ENCODE assay signal across 11 cellular contexts in the genomic region with DNA sequence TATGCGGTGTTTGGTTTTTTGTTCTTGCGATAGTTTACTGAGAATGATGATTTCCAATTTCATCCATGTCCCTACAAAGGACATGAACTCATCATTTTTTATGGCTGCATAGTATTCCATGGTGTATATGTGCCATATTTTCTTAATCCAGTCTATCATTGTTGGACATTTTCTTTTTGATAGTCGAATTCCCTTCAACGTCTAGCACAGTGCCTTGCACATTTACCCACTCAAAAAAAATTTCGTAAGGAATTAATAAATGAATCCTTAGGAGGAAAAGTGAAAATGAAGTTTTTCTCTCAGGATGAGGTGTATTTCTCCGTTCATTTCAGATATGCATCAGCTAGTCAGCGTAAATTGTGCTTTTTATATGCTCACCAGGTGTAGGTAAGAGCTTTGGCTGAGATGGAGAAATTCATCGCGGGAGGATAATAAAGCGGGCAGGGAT. TPM values are rescaled to one million over a fixed set of nuclear protein-coding genes. Genes with fewer than 3 reads are reported as not detected.
A peak's percentile ranks its signal among the peaks of the same experiment; 100 is the strongest.
DNase-seq lines count a peak whose midpoint lies in the region; ATAC-seq, FAIRE-seq and TF ChIP-seq lines count a peak whose summit lies in the region.
"Not testable (repeated sequence)": the region's sequence is repeated elsewhere in the genome, so short reads cannot be mapped to it uniquely, and the experiment has no call there.
"Had no signal": no experiment of that assay in that cellular context is flagged by ENCODE, and none has a peak within 500 bp of the region (broad histone marks: within the 10 kb centered on the region; RNA-seq: fewer than 3 reads in every experiment).

No MANE protein-coding gene starts in this region.

- not testable (repeated sequence) for TF ChIP-seq POLR2A in A549 (IDR thresholded peaks at IDR 0.05; ENCODE audit: low read length)

- not testable (repeated sequence) for H3K14ac ChIP-seq in H9 (ENCODE audit: insufficient read depth, low read length)

- not testable (repeated sequence) for H4K91ac ChIP-seq in H9 (ENCODE audit: insufficient read length, low read depth, low read length)

- not testable (repeated sequence) for H2AFZ ChIP-seq in H9 (ENCODE audit: low read length)
- H2AFZ ChIP-seq in hepatocyte (peak overlapping the region; percentile 32), smooth muscle cell (ENCODE audit: low read depth) (peak overlapping the region; percentile 77)

- H3K23ac ChIP-seq in H9 (ENCODE audit: insufficient read length, low read depth, low read length) = not testable (repeated sequence)

- H3K27me3 Mint-ChIP-seq in H9 (ENCODE audit: low read depth) = not testable (repeated sequence)
- peaks cover 25% of the 10 kb centered on the region for H3K27me3 Mint-ChIP-seq in activated T-helper 2 cell treated with anti-CD3 and anti-CD28 coated beads, Interferon-gamma antibody, Interleukin-2, Interleukin-4, amounts not matched to agents 10 μg/mL and 5 μg/mL and 100 μg/mL, durations not matched to agents 14 hours and 24 hours and 36 hours (ENCODE audit: low read depth)
- peaks cover 0 to 39% (median 15%) of the 10 kb centered on the region in 5 donors for H3K27me3 Mint-ChIP-seq in naive thymus-derived CD4-positive, alpha-beta T cell

- not testable (repeated sequence) for H2BK15ac ChIP-seq in H9 (ENCODE audit: low read depth, low read length)

- H3K23me2 ChIP-seq in H9 (ENCODE audit: insufficient read length, low read depth, low read length, poor library complexity, severe bottlenecking) = peaks cover 14% of the 10 kb centered on the region

- H3K36me3 Mint-ChIP-seq in H9 (ENCODE audit: insufficient read depth in 1 of 3, low read depth in 3 of 3) = peaks cover 24 to 31% (median 28%) of the 10 kb centered on the region in 3 experiments
- H3K36me3 Mint-ChIP-seq in activated T-helper 2 cell treated with anti-CD3 and anti-CD28 coated beads, Interferon-gamma antibody, Interleukin-2, Interleukin-4, amounts not matched to agents 10 μg/mL and 5 μg/mL and 100 μg/mL, durations not matched to agents 14 hours and 24 hours and 36 hours (ENCODE audit: low read depth) = peaks cover 19% of the 10 kb centered on the region
- H3K36me3 Mint-ChIP-seq in naive thymus-derived CD4-positive, alpha-beta T cell = peaks cover 0 to 12% (median 0%) of the 10 kb centered on the region in 5 donors

- peaks cover 11% of the 10 kb centered on the region for H3F3A ChIP-seq in smooth muscle cell (ENCODE audit: low read depth)

- H3K9me3 Mint-ChIP-seq in H9; activated T-helper 2 cell treated with anti-CD3 and anti-CD28 coated beads, Interferon-gamma antibody, Interleukin-2, Interleukin-4, amounts not matched to agents 10 μg/mL and 5 μg/mL and 100 μg/mL, durations not matched to agents 14 hours and 24 hours and 36 hours; naive thymus-derived CD4-positive, alpha-beta T cell: not testable (repeated sequence)

- H3K4me1 Mint-ChIP-seq in H9 = peaks cover 36 to 59% of the 10 kb centered on the region in 2 experiments
- H3K4me1 Mint-ChIP-seq in activated T-helper 2 cell treated with anti-CD3 and anti-CD28 coated beads, Interferon-gamma antibody, Interleukin-2, Interleukin-4, amounts not matched to agents 10 μg/mL and 5 μg/mL and 100 μg/mL, durations not matched to agents 14 hours and 24 hours and 36 hours (ENCODE audit: low read depth) = peaks cover 35% of the 10 kb centered on the region
- peaks cover 15 to 41% (median 26%) of the 10 kb centered on the region in 7 donors for H3K4me1 Mint-ChIP-seq in naive thymus-derived CD4-positive, alpha-beta T cell

- 2% methylated on average over 8 of the region's 10 CpGs for WGBS in A549 (ENCODE audit: missing lambda C conversion rate)
- WGBS in H9 (ENCODE audit: extremely low coverage, insufficient read length, low lambda C conversion rate) = no CpG with 5 or more reads among the region's 10 CpGs
- WGBS in hepatocyte (ENCODE audit: low lambda C conversion rate, missing lambda C conversion rate) = 18% methylated on average over 8 of the region's 10 CpGs
- 13% methylated on average over 8 of the region's 10 CpGs for WGBS in smooth muscle cell (ENCODE audit: low lambda C conversion rate)

- H3K79me2 ChIP-seq in H9 (ENCODE audit: insufficient read depth, low read length) (peaks cover 31% of the 10 kb centered on the region), hepatocyte (peaks cover 42% of the 10 kb centered on the region), smooth muscle cell (ENCODE audit: low read depth) (peaks cover 33% of the 10 kb centered on the region)

- peaks cover 23% of the 10 kb centered on the region for H3K4me1 ChIP-seq in A549
- peaks cover 21% of the 10 kb centered on the region for H3K4me1 ChIP-seq in H9 (ENCODE audit: insufficient read depth, low read length)
- peaks cover 32% of the 10 kb centered on the region for H3K4me1 ChIP-seq in hepatocyte (ENCODE audit: insufficient read depth)
- H3K4me1 ChIP-seq in naive thymus-derived CD4-positive, alpha-beta T cell (ENCODE audit: control insufficient read depth in 2 of 2, insufficient read depth in 2 of 2, low read length in 2 of 2) = not testable (repeated sequence)
- H3K4me1 ChIP-seq in smooth muscle cell (ENCODE audit: low read depth) = peaks cover 31% of the 10 kb centered on the region

- H2AK5ac ChIP-seq in H9 (ENCODE audit: insufficient read length, low read length) = not testable (repeated sequence)

- POLR2A ChIA-PET in A549 (lab: Yijun Ruan, JAX) = interaction anchor here (0.7 to 1.0 kb wide), 3 partner anchors 15 to 465 kb away, joined by 4 to 5 read pairs (median 4); partner anchors contain the start of gene SEC22B
- POLR2A ChIA-PET in RWPE1 (lab: Yijun Ruan, JAX; ENCODE audit: low non-redundant PET) = interaction anchor here (0.6 to 1.1 kb wide), 2 partner anchors 16 to 66 kb away, joined by 3 read pairs; no protein-coding TSS in a partner anchor
- POLR2A ChIA-PET in naive thymus-derived CD4-positive, alpha-beta T cell (lab: Charles Lee) = interaction anchor here (1.0 kb wide), 1 partner anchor 571 kb away, joined by 5 read pairs; the partner anchor contains the start of gene WARS2

- not testable (repeated sequence) for H2BK5ac ChIP-seq in H9 (ENCODE audit: insufficient read length, low read length)

- not testable (repeated sequence) for H2BK20ac ChIP-seq in H9 (ENCODE audit: low read depth, low read length, poor library complexity, severe bottlenecking)

- peak overlapping the region; percentile 98 to 100 for H3K4me3 Mint-ChIP-seq in H9
- peak overlapping the region; percentile 91 for H3K4me3 Mint-ChIP-seq in activated T-helper 2 cell treated with anti-CD3 and anti-CD28 coated beads, Interferon-gamma antibody, Interleukin-2, Interleukin-4, amounts not matched to agents 10 μg/mL and 5 μg/mL and 100 μg/mL, durations not matched to agents 14 hours and 24 hours and 36 hours (ENCODE audit: low read depth)
- H3K4me3 Mint-ChIP-seq in naive thymus-derived CD4-positive, alpha-beta T cell = peak overlapping the region; percentile 90 to 97 (median 93)

- H4K5ac ChIP-seq in H9 (ENCODE audit: insufficient read length, low read depth, low read length) = not testable (repeated sequence)

- TF ChIP-seq EP300 in A549 (IDR thresholded peaks at IDR 0.05) = not testable (repeated sequence)

- not testable (repeated sequence) for TF ChIP-seq CTCF in A549 (IDR thresholded peaks at IDR 0.05); H9 (conservative IDR thresholded peaks at IDR 0.05); RWPE1 (conservative IDR thresholded peaks at IDR 0.05; ENCODE audit: low read depth); dorsolateral prefrontal cortex (IDR thresholded peaks at IDR 0.05 in 54 of 56, conservative IDR thresholded peaks at IDR 0.05 in 2 of 56; ENCODE audit: low read depth in 1 of 56, partially characterized antibody in 56 of 56); hepatocyte (IDR thresholded peaks at IDR 0.05; ENCODE audit: poor library complexity); smooth muscle cell (IDR thresholded peaks at IDR 0.05; ENCODE audit: borderline replicate concordance, insufficient read depth, poor library complexity, severe bottlenecking)

- H3K4me3 ChIP-seq in A549 = peak overlapping the region; percentile 95
- H3K4me3 ChIP-seq in dorsolateral prefrontal cortex = peak overlapping the region; percentile 59 to 84 (median 70)
- H3K4me3 ChIP-seq in hepatocyte = peak overlapping the region; percentile 37
- H3K4me3 ChIP-seq in naive thymus-derived CD4-positive, alpha-beta T cell (ENCODE audit: low read length) = peak overlapping the region; percentile 84
- H3K4me3 ChIP-seq in smooth muscle cell = peak overlapping the region; percentile 86

- H4K8ac ChIP-seq in H9 (replicated peaks; ENCODE audit: insufficient read length, low read depth, low read length) = not testable (repeated sequence)

- H3K18ac ChIP-seq in H9 (ENCODE audit: insufficient read length, low read depth, low read length) = not testable (repeated sequence)

- H3K79me1 ChIP-seq in H9 (ENCODE audit: insufficient read depth, low read depth, low read length, poor library complexity, severe bottlenecking) = not testable (repeated sequence)

- not testable (repeated sequence) for H2BK12ac ChIP-seq in H9 (ENCODE audit: insufficient read length, low read depth, low read length)

- H3K36me3 ChIP-seq in hepatocyte (replicated peaks; ENCODE audit: insufficient read depth, low read depth); naive thymus-derived CD4-positive, alpha-beta T cell (ENCODE audit: control insufficient read depth in 2 of 3, insufficient read depth in 3 of 3, low read length in 3 of 3); smooth muscle cell (ENCODE audit: low read depth): not testable (repeated sequence)

- DNase-seq in A549 (ENCODE audit: low read depth in 1 of 2, low spot score in 1 of 2); H9; RWPE1 (ENCODE audit: low spot score); activated T-helper 2 cell treated with anti-CD3 and anti-CD28 coated beads, Interferon-gamma antibody, Interleukin-2, Interleukin-4, amounts not matched to agents 10 μg/mL and 5 μg/mL and 100 μg/mL, durations not matched to agents 14 hours and 24 hours and 36 hours (ENCODE audit: low spot score); dorsolateral prefrontal cortex; hepatocyte (ENCODE audit: low spot score); naive thymus-derived CD4-positive, alpha-beta T cell; smooth muscle cell (lab: John Stamatoyannopoulos, UW; ENCODE audit: unreplicated experiment): not testable (repeated sequence)

- H3K9me2 ChIP-seq in hepatocyte (replicated peaks; ENCODE audit: insufficient read depth) = not testable (repeated sequence)

- H3T11ph ChIP-seq in H9 (ENCODE audit: low read length) = not testable (repeated sequence)

- H3K27ac ChIP-seq in A549 = peak overlapping the region in 1 of 2 experiments; percentile 99; a peak in 2 of 6 replicates
- H3K27ac ChIP-seq in H9 (ENCODE audit: insufficient read length, low read depth, low read length); hepatocyte; naive thymus-derived CD4-positive, alpha-beta T cell (ENCODE audit: low read depth, low read length); smooth muscle cell (ENCODE audit: low read depth): not testable (repeated sequence)
- peak overlapping the region; percentile 93 for H3K27ac ChIP-seq in RWPE1
- H3K27ac ChIP-seq in dorsolateral prefrontal cortex = peak overlapping the region in 36 of 59 donors; percentile 54 to 93 (median 85)

- H3K27ac Mint-ChIP-seq in H9 = peak overlapping the region in 2 of 3 experiments; percentile 98; a peak in 3 of 7 replicates
- peak overlapping the region; percentile 77 for H3K27ac Mint-ChIP-seq in activated T-helper 2 cell treated with anti-CD3 and anti-CD28 coated beads, Interferon-gamma antibody, Interleukin-2, Interleukin-4, amounts not matched to agents 10 μg/mL and 5 μg/mL and 100 μg/mL, durations not matched to agents 14 hours and 24 hours and 36 hours
- peak overlapping the region in 7 of 9 donors; percentile 1 to 89 (median 36) for H3K27ac Mint-ChIP-seq in naive thymus-derived CD4-positive, alpha-beta T cell

- intact Hi-C loops in activated T-helper 2 cell treated with anti-CD3 and anti-CD28 coated beads, Interferon-gamma antibody, Interleukin-2, Interleukin-4, amounts not matched to agents 10 μg/mL and 5 μg/mL and 100 μg/mL, durations not matched to agents 14 hours and 24 hours and 36 hours (cut with micrococcal nuclease) = loop anchor here (5.0 kb wide), 1 partner anchor 64 kb away; the partner anchor contains the start of gene ZNF697
- intact Hi-C loops in dorsolateral prefrontal cortex (cut with DNase I) = loop anchor here in 1 of 2 donors (2.0 to 5.0 kb wide), 2 partner anchors 34 to 57 kb away; partner anchors contain the start of gene HMGCS2
- intact Hi-C loops in naive thymus-derived CD4-positive, alpha-beta T cell (cut with micrococcal nuclease) = loop anchor here (5.0 to 10.0 kb wide), 2 partner anchors 39 to 1803 kb away; no protein-coding TSS in a partner anchor

- H2BK120ac ChIP-seq in H9 (ENCODE audit: low read depth, low read length, poor library complexity, severe bottlenecking) = not testable (repeated sequence)

- FAIRE-seq in A549 (lab: Jason Lieb, UNC) = not testable (repeated sequence)

- not testable (repeated sequence) for H3K4ac ChIP-seq in H9 (ENCODE audit: low read depth, low read length)

- not testable (repeated sequence) for H3K9me3 ChIP-seq in A549; H9 (ENCODE audit: control insufficient read depth, low read depth, low read length); hepatocyte (ENCODE audit: low read depth); naive thymus-derived CD4-positive, alpha-beta T cell (ENCODE audit: control insufficient read depth in 2 of 3, low read length in 3 of 3); smooth muscle cell (replicated peaks; ENCODE audit: low read depth)

- TF ChIP-seq RAD21 in A549 (conservative IDR thresholded peaks at IDR 0.05 in 1 of 2, IDR thresholded peaks at IDR 0.05 in 1 of 2) = not testable (repeated sequence)

- H4K20me1 ChIP-seq in H9 (ENCODE audit: control insufficient read depth, insufficient read depth, insufficient read length); hepatocyte (ENCODE audit: insufficient read depth, poor library complexity, severe bottlenecking): not testable (repeated sequence)
- peaks cover 30% of the 10 kb centered on the region for H4K20me1 ChIP-seq in smooth muscle cell (ENCODE audit: low read depth)

- CTCF ChIA-PET in A549 (lab: Yijun Ruan, JAX) (interaction anchor here (0.9 to 1.6 kb wide), 3 partner anchors 32 to 99 kb away, joined by 3 to 7 read pairs (median 3); no protein-coding TSS in a partner anchor), RWPE1 (lab: Yijun Ruan, JAX) (interaction anchor here (0.9 to 1.1 kb wide), 3 partner anchors 24 to 97 kb away, joined by 4 to 5 read pairs (median 5); no protein-coding TSS in a partner anchor)
- CTCF ChIA-PET in naive thymus-derived CD4-positive, alpha-beta T cell (lab: Charles Lee) = not testable (repeated sequence)

- not testable (repeated sequence) for ATAC-seq in A549; naive thymus-derived CD4-positive, alpha-beta T cell

- not testable (repeated sequence) for H3K56ac ChIP-seq in H9 (ENCODE audit: insufficient read length, low read depth, low read length)

- H3K4me2 ChIP-seq in A549 (peak overlapping the region; percentile 99), H9 (ENCODE audit: insufficient read depth, insufficient read length, low read length) (peak overlapping the region; percentile 95), hepatocyte (peak overlapping the region; percentile 78), smooth muscle cell (peak overlapping the region; percentile 96)

- H3K9ac ChIP-seq in H9 (ENCODE audit: extremely low read depth, insufficient read length, low read length); smooth muscle cell (ENCODE audit: low read depth): not testable (repeated sequence)

- H3K27me3 ChIP-seq in H9 (ENCODE audit: insufficient read depth, low read length); dorsolateral prefrontal cortex; hepatocyte; naive thymus-derived CD4-positive, alpha-beta T cell (ENCODE audit: control insufficient read depth in 2 of 2, insufficient read depth in 2 of 2, low read length in 2 of 2); smooth muscle cell (ENCODE audit: low read depth): not testable (repeated sequence)

RNA-seq across cellular contexts. Expression of gene PHGDH, which starts 0.4 kb away (rescaled TPM):
- 41.4 and 67.1 TPM in 2 replicates for polyA plus RNA-seq in A549 (2011; rRNA removed)
- polyA plus RNA-seq in A549 (2012; cell fraction: cytosol; rRNA removed) = 47.7 and 51.0 TPM in 2 replicates
- polyA plus RNA-seq in A549 (2012; cell fraction: nucleus; rRNA removed) = 90.0 and 98.0 TPM in 2 replicates
- polyA plus RNA-seq in A549 (2017; fragmentation: RNase III; extraction: RNeasy Plus Mini Kit Qiagen cat#74134 plus additional on column Dnase treatment) = 65.6 to 69.7 TPM (median 67.9 TPM) in 3 replicates
- 87.8 and 93.8 TPM in 2 replicates for polyA minus RNA-seq in A549 (2011; rRNA and poly(A)+ RNA removed)
- total RNA-seq in H9 (2021) = 458 and 485 TPM in 2 replicates
- 58.7 and 61.6 TPM in 2 replicates for total RNA-seq in activated T-helper 2 cell treated with anti-CD3 and anti-CD28 coated beads, Interferon-gamma antibody, Interleukin-2, Interleukin-4, amounts not matched to agents 10 μg/mL and 5 μg/mL and 100 μg/mL, durations not matched to agents 14 hours and 24 hours and 36 hours
- total RNA-seq in dorsolateral prefrontal cortex = 100 to 1,000 TPM in 93 of 120 experiments, 10 to 100 TPM in 27; 57.0 to 255 (median 124) TPM
- 138 and 181 TPM in 2 replicates for total RNA-seq in hepatocyte
- 144 and 167 TPM in 2 replicates for polyA plus RNA-seq in hepatocyte
- total RNA-seq in naive thymus-derived CD4-positive, alpha-beta T cell = 10 to 100 TPM in 3 of 5 experiments, 1 to 10 TPM in 2; 6.9 to 79.5 (median 13.3) TPM
- polyA plus RNA-seq in naive thymus-derived CD4-positive, alpha-beta T cell = 10 to 100 TPM; 20.4 to 25.7 TPM
- total RNA-seq in smooth muscle cell = 66.1 and 93.2 TPM in 2 replicates
- polyA plus RNA-seq in smooth muscle cell = 134 and 141 TPM in 2 replicates

RNA-seq across cellular contexts. Expression of gene HMGCS2, which starts 57.3 kb away (rescaled TPM):
- polyA plus RNA-seq in A549 (2011; rRNA removed) (not detected in 2 replicates), A549 (2017; fragmentation: RNase III; extraction: RNeasy Plus Mini Kit Qiagen cat#74134 plus additional on column Dnase treatment) (not detected in 3 replicates), hepatocyte (119 and 167 TPM in 2 replicates), smooth muscle cell (0.08 TPM in 1 of 2 replicates, not detected in the other)
- not detected in 2 replicates for polyA plus RNA-seq in A549 (2012; cell fraction: cytosol; rRNA removed)
- polyA plus RNA-seq in A549 (2012; cell fraction: nucleus; rRNA removed) = not detected in 2 replicates
- polyA minus RNA-seq in A549 (2011; rRNA and poly(A)+ RNA removed) = not detected in 2 replicates
- total RNA-seq in H9 (2021) (not detected in 2 replicates), dorsolateral prefrontal cortex (1 to 10 TPM in 1 of 120 experiments, not detected in 119; 1.1 TPM), hepatocyte (188 and 207 TPM in 2 replicates), smooth muscle cell (not detected in 2 replicates)
- total RNA-seq in activated T-helper 2 cell treated with anti-CD3 and anti-CD28 coated beads, Interferon-gamma antibody, Interleukin-2, Interleukin-4, amounts not matched to agents 10 μg/mL and 5 μg/mL and 100 μg/mL, durations not matched to agents 14 hours and 24 hours and 36 hours = not detected in 2 replicates
- not detected for total RNA-seq in naive thymus-derived CD4-positive, alpha-beta T cell
- not detected for polyA plus RNA-seq in naive thymus-derived CD4-positive, alpha-beta T cell
- total RNA-seq: A172, sciatic nerve, SK-MEL-5 had no signal

Comparison
In these comparisons a context has a peak if more than half of its experiments do, and no peak if none do; other contexts are left out.
1. H3K4me3 ChIP-seq: peak in every context shown above with its lines; median percentile 95 in A549; 86 in smooth muscle cell; 84 in naive thymus-derived CD4-positive, alpha-beta T cell; 70 in dorsolateral prefrontal cortex; 37 in hepatocyte.
2. H3K27ac Mint-ChIP-seq: peak in every context shown above with its lines; median percentile 98 in H9; 77 in activated T-helper 2 cell treated with anti-CD3 and anti-CD28 coated beads, Interferon-gamma antibody, Interleukin-2, Interleukin-4, amounts not matched to agents 10 μg/mL and 5 μg/mL and 100 μg/mL, durations not matched to agents 14 hours and 24 hours and 36 hours; 36 in naive thymus-derived CD4-positive, alpha-beta T cell.
3. RNA of gene HMGCS2, which starts 57.3 kb away (total RNA-seq): 188 to 207 TPM in hepatocyte; not detected in H9, not detected in activated T-helper 2 cell treated with anti-CD3 and anti-CD28 coated beads, Interferon-gamma antibody, Interleukin-2, Interleukin-4, amounts not matched to agents 10 μg/mL and 5 μg/mL and 100 μg/mL, durations not matched to agents 14 hours and 24 hours and 36 hours, 1.1 TPM in dorsolateral prefrontal cortex, not detected in naive thymus-derived CD4-positive, alpha-beta T cell and not detected in smooth muscle cell; every median in the first group is over 10 times any median in the second.
4. Peak in every context shown above with its lines, with median percentiles within 50 percentile points of each other: H3K4me2 ChIP-seq and H3K4me3 Mint-ChIP-seq.